1 cellular context compared by ENCODE assay signal in genomic region chr7:138842111-138842510, GRCh38.
TF ChIP-seq lines count a peak whose summit lies in the region.

No MANE protein-coding gene starts in this region.

TF ChIP-seq in IMR-90, 13 proteins besides CTCF, POLR2A, EP300 and RAD21 (continued from another document):
- TF ChIP-seq RCOR1 (IDR thresholded peaks at IDR 0.05; ENCODE audit: insufficient replicate concordance, low read length): no peak
- peak; percentile 8; the same call in 1 of the 2 replicates for TF ChIP-seq MAFK (IDR thresholded peaks at IDR 0.05; ENCODE audit: low read depth, low read length)
